Comparison of ENCODE assay signal across 9 cellular contexts in the genomic region with DNA sequence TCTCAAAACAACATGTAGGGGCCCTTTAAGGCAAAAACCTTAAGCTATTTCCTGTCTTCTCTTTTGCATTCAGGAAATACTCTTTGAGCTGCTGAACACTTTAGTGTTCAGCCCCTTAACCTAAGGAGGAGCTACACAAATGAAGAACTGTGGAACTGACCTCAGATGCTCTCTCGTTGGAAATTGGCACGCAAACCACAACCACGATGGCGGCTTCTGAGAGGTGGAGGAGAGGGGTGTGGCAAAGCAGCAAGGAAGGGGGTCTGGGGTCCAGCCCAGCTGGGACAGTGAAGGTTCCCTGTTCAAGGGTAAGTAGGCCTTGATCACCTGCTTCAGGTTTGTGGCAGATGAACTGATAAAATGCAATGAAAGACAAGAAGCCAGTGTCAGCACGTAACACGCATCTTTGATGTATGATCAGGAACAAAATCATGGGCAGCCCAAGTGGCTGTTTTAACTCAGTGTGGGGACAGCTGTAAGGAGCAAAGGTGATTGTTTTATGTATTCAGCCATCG.
DNase-seq lines count a peak whose midpoint lies in the region; ATAC-seq lines count a peak whose summit lies in the region.
"Had no signal": no experiment of that assay in that cellular context is flagged by ENCODE, and none has a peak within 500 bp of the region (broad histone marks: within the 10 kb centered on the region; RNA-seq: fewer than 3 reads in every experiment).

No MANE protein-coding gene starts in this region.

- ATAC-seq in effector memory CD8-positive, alpha-beta T cell (replicated peaks): peak; percentile 91
- ATAC-seq in HG03196 (IDR thresholded peaks at IDR 0.05; ENCODE audit: unreplicated experiment): no peak

- no peaks in the 10 kb centered on the region for H3K27me3 Mint-ChIP-seq in effector memory CD8-positive, alpha-beta T cell

- no peaks in the 10 kb centered on the region for H3K9me2 ChIP-seq in Karpas-422 (replicated peaks; ENCODE audit: insufficient read depth, low read length)

- no peaks in the 10 kb centered on the region for H3K36me3 ChIP-seq in Karpas-422 (ENCODE audit: insufficient read depth, low read length)

- peak overlapping the region; percentile 85 to 94 for H3K4me3 Mint-ChIP-seq in effector memory CD8-positive, alpha-beta T cell

- H3K4me1 ChIP-seq in Karpas-422 (ENCODE audit: low read length): peaks cover 8% of the 10 kb centered on the region

- peak overlapping the region; percentile 7 for H3K4me2 ChIP-seq in Karpas-422 (ENCODE audit: low read depth, low read length, poor library complexity, severe bottlenecking)

- no peaks in the 10 kb centered on the region for H3K27me3 ChIP-seq in Karpas-422 (ENCODE audit: low read length)

- DNase-seq in Karpas-422 (peak; percentile 57), NCI-H226 (no peak), cortex of kidney (lab: John Stamatoyannopoulos, UW) (no peak), COLO829 (ENCODE audit: low spot score) (no peak)
- peak; percentile 26 to 33 for DNase-seq in activated CD4-positive, alpha-beta T cell treated with anti-CD3 and anti-CD28 coated beads, Interleukin-2, amount 50 U/mL, for 24 hours (ENCODE audit: low read depth in 1 of 2, low spot score in 1 of 2)
- DNase-seq in effector memory CD8-positive, alpha-beta T cell: peak; percentile 48 to 60 (median 51)
- DNase-seq in stimulated activated naive CD4-positive, alpha-beta T cell (lab: John Stamatoyannopoulos, UW): peak; percentile 63 to 88 (median 78)

- no peaks in the 10 kb centered on the region for H3K79me2 ChIP-seq in Karpas-422 (ENCODE audit: low read length)

- H3K27ac ChIP-seq in Karpas-422 (ENCODE audit: low read length): no peak overlapping the region
- H3K27ac ChIP-seq: VCaP had no signal

- H2AFZ ChIP-seq in Karpas-422 (ENCODE audit: low read length): peak overlapping the region; percentile 57; the same call in 1 of the 2 replicates

- H3K4me1 Mint-ChIP-seq in effector memory CD8-positive, alpha-beta T cell (ENCODE audit: low read depth in 2 of 2): peaks cover 24 to 43% of the 10 kb centered on the region in 2 donors

- H3K9me3 Mint-ChIP-seq in effector memory CD8-positive, alpha-beta T cell: no peaks in the 10 kb centered on the region

- H3K4me3 ChIP-seq in Karpas-422 (ENCODE audit: low read length): 0 out of 2 replicates have a peak overlapping the region, but pooled peaks have one; percentile 25

- no peaks in the 10 kb centered on the region for H3K9me3 ChIP-seq in Karpas-422 (ENCODE audit: low read length)

- peak overlapping the region; percentile 88 to 96 for H3K27ac Mint-ChIP-seq in effector memory CD8-positive, alpha-beta T cell

- H4K20me1 ChIP-seq in Karpas-422 (ENCODE audit: insufficient read depth, low read depth, low read length): no peaks in the 10 kb centered on the region

- peaks cover 4% of the 10 kb centered on the region for H3K36me3 Mint-ChIP-seq in effector memory CD8-positive, alpha-beta T cell (ENCODE audit: insufficient read depth)

- H3K9ac ChIP-seq in Karpas-422 (ENCODE audit: low read length): peak overlapping the region; percentile 6; the same call in 1 of the 2 replicates

Comparison
In these comparisons a context has a peak if more than half of its experiments do, and no peak if none do; other contexts are left out.
1. DNase-seq: peak in Karpas-422 (single experiment), activated CD4-positive, alpha-beta T cell treated with anti-CD3 and anti-CD28 coated beads, Interleukin-2, amount 50 U/mL, for 24 hours (2 of 2), effector memory CD8-positive, alpha-beta T cell (3 of 3) and stimulated activated naive CD4-positive, alpha-beta T cell (6 of 6); none in NCI-H226 (single experiment), cortex of kidney (single experiment) and COLO829 (single experiment).